8 cellular contexts compared by ENCODE assay signal in genomic region chr11:68257477-68258362, GRCh38. TPM values are rescaled to one million over a fixed set of nuclear protein-coding genes. Genes with fewer than 3 reads are reported as not detected.
DNase-seq lines count a peak whose midpoint lies in the region; ATAC-seq, FAIRE-seq and TF ChIP-seq lines count a peak whose summit lies in the region.

No MANE protein-coding gene starts in this region.

- no peak for FAIRE-seq in H1 (lab: Jason Lieb, UNC)

- no peak overlapping the region for H2BK120ac ChIP-seq in H1 (replicated peaks; ENCODE audit: low read depth, low read length)

- no peak overlapping the region for H3K56ac ChIP-seq in H1 (replicated peaks; ENCODE audit: insufficient read length, low read depth, low read length)

- H2BK12ac ChIP-seq in H1 (ENCODE audit: low read depth, low read length) = peak overlapping the region; percentile 13; the same call in 1 of the 2 replicates

- DNase-seq in CMK (ENCODE audit: low read depth) (peak; percentile 80), HT1080 (ENCODE audit: low read depth) (peak; percentile 90), NOMO-1 (lab: John Stamatoyannopoulos, UW; ENCODE audit: unreplicated experiment in 2 of 2) (peak; percentile 66 to 81), H1 (ENCODE audit: low read depth in 1 of 2, low spot score in 2 of 2) (peak; percentile 93 to 99), mesenteric fat pad (ENCODE audit: low spot score) (peak; percentile 97)
- DNase-seq in activated CD8-positive, alpha-beta memory T cell treated with anti-CD3 and anti-CD28 coated beads for 48 hours (ENCODE audit: low read depth in 2 of 3, low spot score in 2 of 3) = peak; percentile 73 to 97 (median 93)
- DNase-seq in stimulated activated CD8-positive, alpha-beta memory T cell treated with anti-CD3 and anti-CD28 coated beads, Interleukin-15, amount 100 ng/mL, for 1 hour (ENCODE audit: low read depth) = peak; percentile 95

- H2BK15ac ChIP-seq in H1 (ENCODE audit: low read length) = no peak overlapping the region

- no peak overlapping the region for H3K23ac ChIP-seq in H1 (ENCODE audit: insufficient read length)

- H3K23me2 ChIP-seq in H1 (ENCODE audit: low read depth, low read length) = no peaks in the 10 kb centered on the region

- H3K18ac ChIP-seq in H1 (ENCODE audit: extremely low read depth, low read length) = peak overlapping the region; percentile 42; the same call in 1 of the 2 replicates

- TF ChIP-seq POLR2A in H1 (IDR thresholded peaks at IDR 0.05; ENCODE audit: control extremely low read depth in 1 of 2, low read depth in 2 of 2, low read length in 2 of 2) = no peak

- peak; percentile 65 to 84 (median 83) for TF ChIP-seq CTCF in H1 (IDR thresholded peaks at IDR 0.05; ENCODE audit: control extremely low read depth in 1 of 3, insufficient read depth in 1 of 3, low read depth in 1 of 3, low read length in 3 of 3)

- WGBS in H1 (ENCODE audit: extremely low coverage in 1 of 2, insufficient coverage in 1 of 2, insufficient read length in 1 of 2, insufficient replicate concordance in 2 of 2, low coverage in 1 of 2, low lambda C conversion rate in 2 of 2, missing lambda C conversion rate in 1 of 2), 2 experiments = 57% methylated on average over 21 of the region's 22 CpGs; no CpG with 5 or more reads in 1 of the 2 experiments

- no peak for TF ChIP-seq EP300 in H1 (IDR thresholded peaks at IDR 0.05; ENCODE audit: borderline replicate concordance in 1 of 2, low read depth in 2 of 2, low read length in 2 of 2)

- H2BK5ac ChIP-seq in H1 (ENCODE audit: low read depth, low read length) = no peak overlapping the region

- no peak for ATAC-seq in GM19023 (IDR thresholded peaks at IDR 0.05; ENCODE audit: unreplicated experiment)

- peaks cover 2 to 19% (median 7%) of the 10 kb centered on the region in 4 experiments; a peak in 5 of 8 replicates for H3K36me3 ChIP-seq in H1 (ENCODE audit: control insufficient read depth in 2 of 4, insufficient read depth in 4 of 4, low read length in 3 of 4)

- no peak overlapping the region for H3K27ac ChIP-seq in H1 (ENCODE audit: low read depth, low read length)

- CTCF ChIA-PET in H1 (lab: Charles Lee; ENCODE audit: partially characterized antibody) = interaction anchor here (0.6 to 7.0 kb wide), 45 partner anchors 9 to 1616 kb away, joined by 3 to 141 read pairs (median 4); partner anchors contain the start of gene C11orf24

- H2AK5ac ChIP-seq in H1 (ENCODE audit: low read depth, low read length) = no peak overlapping the region

- no peak overlapping the region for H4K8ac ChIP-seq in H1 (ENCODE audit: extremely low read depth, insufficient read depth, low read length)

- TF ChIP-seq RAD21 in H1 (IDR thresholded peaks at IDR 0.05 in 1 of 2, conservative IDR thresholded peaks at IDR 0.05 in 1 of 2; ENCODE audit: low read depth in 2 of 2, low read length in 2 of 2) = peak; percentile 84 to 86

- no peak overlapping the region for H2BK20ac ChIP-seq in H1 (ENCODE audit: low read length)

- H3K79me2 ChIP-seq in H1 (ENCODE audit: control insufficient read depth in 1 of 2, insufficient read depth in 2 of 2, low read length in 2 of 2) = no peaks in the 10 kb centered on the region

- H2AFZ ChIP-seq in H1 (ENCODE audit: low read length) = no peak overlapping the region

- POLR2A ChIA-PET in H1 (lab: Charles Lee; ENCODE audit: partially characterized antibody) = interaction anchor here (0.8 to 2.9 kb wide), 10 partner anchors 9 to 131 kb away, joined by 3 to 9 read pairs (median 4); partner anchors contain the start of gene C11orf24

- H4K91ac ChIP-seq in H1 (replicated peaks; ENCODE audit: insufficient read length, low read length) = no peak overlapping the region

- H3K4me2 ChIP-seq in H1 (ENCODE audit: insufficient read depth in 1 of 2, low read depth in 2 of 2, low read length in 2 of 2) = no peak overlapping the region

- H3K4me1 ChIP-seq in H1 (replicated peaks in 1 of 4; ENCODE audit: control insufficient read depth in 3 of 4, insufficient read depth in 4 of 4, low read length in 3 of 4) = peaks cover 0 to 10% (median 4%) of the 10 kb centered on the region in 4 experiments; a peak in 5 of 7 replicates

- no peak overlapping the region for H3K4me3 ChIP-seq in H1 (ENCODE audit: extremely low read depth in 1 of 4, insufficient read depth in 2 of 4, low read depth in 3 of 4, low read length in 4 of 4)

- no peak overlapping the region for H3K9ac ChIP-seq in H1 (replicated peaks in 1 of 4; ENCODE audit: extremely low read depth in 1 of 4, low read depth in 3 of 4, low read length in 3 of 4)

- no peak overlapping the region for H3K14ac ChIP-seq in H1 (ENCODE audit: insufficient read length)

- no peaks in the 10 kb centered on the region for H3K9me3 ChIP-seq in H1 (ENCODE audit: insufficient read depth in 2 of 2, low read depth in 1 of 2, low read length in 1 of 2)

- peaks cover 0 to 3% of the 10 kb centered on the region in 2 experiments for H4K20me1 ChIP-seq in H1 (replicated peaks in 1 of 2; ENCODE audit: control insufficient read depth in 1 of 2, insufficient read depth in 2 of 2, low read length in 2 of 2)

- no peak overlapping the region for H4K5ac ChIP-seq in H1 (ENCODE audit: insufficient read length, low read depth, low read length)

- H3K79me1 ChIP-seq in H1 (ENCODE audit: low read depth, low read length) = no peaks in the 10 kb centered on the region

- peak overlapping the region; percentile 1 for H3K4ac ChIP-seq in H1 (replicated peaks; ENCODE audit: insufficient read length, low read depth, low read length)

- H3K27me3 ChIP-seq in H1 (replicated peaks in 1 of 4; ENCODE audit: control insufficient read depth in 3 of 4, extremely low read depth in 1 of 4, insufficient read depth in 3 of 4, low read length in 3 of 4) = peaks cover 0 to 11% (median 4%) of the 10 kb centered on the region in 4 experiments; a peak in 2 of 7 replicates

TF ChIP-seq in H1, 55 proteins besides CTCF, POLR2A, EP300 and RAD21 (continues in another document):
- TF ChIP-seq, protein P1, sequence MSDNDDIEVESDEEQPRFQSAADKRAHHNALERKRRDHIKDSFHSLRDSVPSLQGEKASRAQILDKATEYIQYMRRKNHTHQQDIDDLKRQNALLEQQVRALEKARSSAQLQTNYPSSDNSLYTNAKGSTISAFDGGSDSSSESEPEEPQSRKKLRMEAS (IDR thresholded peaks at IDR 0.05) = peak; percentile 91
- TF ChIP-seq YY1 (IDR thresholded peaks at IDR 0.05; ENCODE audit: low read depth, low read length) (0 out of 2 replicates have a peak, but pooled peaks have one; percentile 23), E2F6 (IDR thresholded peaks at IDR 0.05) (peak; percentile 82), FOSL1 (IDR thresholded peaks at IDR 0.05; ENCODE audit: insufficient read depth, low read depth, low read length) (no peak), TBP (IDR thresholded peaks at IDR 0.05; ENCODE audit: low read depth, low read length) (peak; percentile 63; the same call in 1 of the 2 replicates)

RNA-seq across cellular contexts. Expression of gene C11orf24, which starts 14.1 kb away (rescaled TPM):
- total RNA-seq in HT1080 (2014; rRNA removed; shearing (Covaris generic)) = 41.8 and 53.2 TPM in 2 replicates
- 67.4 and 81.5 TPM in 2 replicates for polyA plus RNA-seq in HT1080 (2015; cell fraction: cytosol; rRNA removed)
- polyA plus RNA-seq in HT1080 (2015; cell fraction: nucleus; rRNA removed) = 29.1 and 37.4 TPM in 2 replicates
- total RNA-seq in H1 (2021; fragmentation: NEBNext Ultra II Directional; extraction: Animal tissue kit (Norgen Biotek cat#: 25700)) = 45.3 and 45.4 TPM in 2 replicates
- 51.7 and 63.5 TPM in 2 replicates for polyA plus RNA-seq in H1 (2011; rRNA removed)
- polyA plus RNA-seq in H1 (2011; cell fraction: cytosol; rRNA removed) = 41.2 TPM
- polyA plus RNA-seq in H1 (2011; cell fraction: nucleus; rRNA removed) = 46.1 TPM
- 31.5 to 47.3 TPM (median 39.6 TPM) in 4 replicates for polyA plus RNA-seq in H1 (2012, experiment 1 of 2)
- 35.9 TPM for polyA plus RNA-seq in H1 (2012, experiment 2 of 2)
- 70.2 TPM for polyA plus RNA-seq in H1 (2013, experiment 1 of 2)
- polyA plus RNA-seq in H1 (2013, experiment 2 of 2) = 79.0 TPM
- polyA minus RNA-seq in H1 (2011; rRNA and poly(A)+ RNA removed) = 18.7 and 23.8 TPM in 2 replicates
- 33.8 TPM for polyA minus RNA-seq in H1 (2011; cell fraction: cytosol; rRNA and poly(A)+ RNA removed)
- polyA minus RNA-seq in H1 (2011; cell fraction: nucleus; rRNA and poly(A)+ RNA removed) = 28.2 TPM
- 50.9 TPM for total RNA-seq in mesenteric fat pad

RNA-seq across cellular contexts. Expression of gene KMT5B, which starts 44.6 kb away (rescaled TPM):
- 18.0 and 19.8 TPM in 2 replicates for total RNA-seq in HT1080 (2014; rRNA removed; shearing (Covaris generic))
- polyA plus RNA-seq in HT1080 (2015; cell fraction: cytosol; rRNA removed) = 31.2 and 32.6 TPM in 2 replicates
- 34.9 and 38.8 TPM in 2 replicates for polyA plus RNA-seq in HT1080 (2015; cell fraction: nucleus; rRNA removed)
- total RNA-seq in H1 (2021; fragmentation: NEBNext Ultra II Directional; extraction: Animal tissue kit (Norgen Biotek cat#: 25700)) = 37.5 and 40.8 TPM in 2 replicates
- polyA plus RNA-seq in H1 (2011; rRNA removed) = 8.5 and 11.0 TPM in 2 replicates
- 18.2 TPM for polyA plus RNA-seq in H1 (2011; cell fraction: cytosol; rRNA removed)
- polyA plus RNA-seq in H1 (2011; cell fraction: nucleus; rRNA removed) = 8.2 TPM
- 28.2 to 39.3 TPM (median 33.1 TPM) in 4 replicates for polyA plus RNA-seq in H1 (2012, experiment 1 of 2)
- polyA plus RNA-seq in H1 (2012, experiment 2 of 2) = 2.3 TPM
- 23.7 TPM for polyA plus RNA-seq in H1 (2013, experiment 1 of 2)
- polyA plus RNA-seq in H1 (2013, experiment 2 of 2) = 24.4 TPM
- polyA minus RNA-seq in H1 (2011; rRNA and poly(A)+ RNA removed) = 15.2 and 17.7 TPM in 2 replicates
- polyA minus RNA-seq in H1 (2011; cell fraction: cytosol; rRNA and poly(A)+ RNA removed) = 20.6 TPM
- polyA minus RNA-seq in H1 (2011; cell fraction: nucleus; rRNA and poly(A)+ RNA removed) = 22.0 TPM
- total RNA-seq in mesenteric fat pad = 29.4 TPM

RNA-seq across cellular contexts. Expression of gene LRP5, which starts 54.7 kb away (rescaled TPM):
- 13.1 and 20.8 TPM in 2 replicates for total RNA-seq in HT1080 (2014; rRNA removed; shearing (Covaris generic))
- polyA plus RNA-seq in HT1080 (2015; cell fraction: cytosol; rRNA removed) = 15.2 and 17.1 TPM in 2 replicates
- polyA plus RNA-seq in HT1080 (2015; cell fraction: nucleus; rRNA removed) = 24.2 and 26.1 TPM in 2 replicates
- total RNA-seq in H1 (2021; fragmentation: NEBNext Ultra II Directional; extraction: Animal tissue kit (Norgen Biotek cat#: 25700)) = 35.4 and 38.9 TPM in 2 replicates
- 19.0 and 31.5 TPM in 2 replicates for polyA plus RNA-seq in H1 (2011; rRNA removed)
- polyA plus RNA-seq in H1 (2011; cell fraction: cytosol; rRNA removed) = 13.8 TPM
- 38.9 TPM for polyA plus RNA-seq in H1 (2011; cell fraction: nucleus; rRNA removed)
- 17.8 to 35.8 TPM (median 32.9 TPM) in 4 replicates for polyA plus RNA-seq in H1 (2012, experiment 1 of 2)
- 29.9 TPM for polyA plus RNA-seq in H1 (2012, experiment 2 of 2)
- 62.7 TPM for polyA plus RNA-seq in H1 (2013, experiment 1 of 2)
- 63.2 TPM for polyA plus RNA-seq in H1 (2013, experiment 2 of 2)
- 22.5 and 24.7 TPM in 2 replicates for polyA minus RNA-seq in H1 (2011; rRNA and poly(A)+ RNA removed)
- 27.4 TPM for polyA minus RNA-seq in H1 (2011; cell fraction: cytosol; rRNA and poly(A)+ RNA removed)
- polyA minus RNA-seq in H1 (2011; cell fraction: nucleus; rRNA and poly(A)+ RNA removed) = 23.6 TPM
- total RNA-seq in mesenteric fat pad = 59.9 TPM
